ENCODE assay signal across 19 cellular contexts in genomic region chr2:196466581-196466980, GRCh38.
A peak's percentile ranks its signal among the peaks of the same experiment; 100 is the strongest.
DNase-seq lines count a peak whose midpoint lies in the region; ATAC-seq, FAIRE-seq and TF ChIP-seq lines count a peak whose summit lies in the region.
"Had no signal": no experiment of that assay in that cellular context is flagged by ENCODE, and none has a peak within 500 bp of the region (broad histone marks: within the 10 kb centered on the region; RNA-seq: fewer than 3 reads in every experiment).

No MANE protein-coding gene starts in this region.

- H4K20me1 ChIP-seq in GM12878 (ENCODE audit: control insufficient read depth, insufficient read depth) = no peaks in the 10 kb centered on the region

- no peaks in the 10 kb centered on the region for H3K79me2 ChIP-seq in GM12878 (ENCODE audit: control insufficient read depth, insufficient read depth, low read length)

- DNase-seq in DMS79 treated with DMSO at 0.1 percent for 48 hours (lab: John Stamatoyannopoulos, UW) (peak; percentile 35), DMS79 (lab: John Stamatoyannopoulos, UW) (no peak), G401 (ENCODE audit: low spot score) (peak; percentile 78), GM12878 (ENCODE audit: low read depth, low spot score) (no peak), retina (peak; percentile 15), ecto neural progenitor cell (ENCODE audit: low spot score) (no peak), NCI-H1417 treated with DMSO at 0.1 percent for 48 hours (lab: John Stamatoyannopoulos, UW) (no peak)
- DNase-seq: AML-193; CD4-positive, alpha-beta T cell; DMS153; GDM1; H9; IMR-90 had no signal

- H3K27me3 ChIP-seq in GM12878 (replicated peaks in 1 of 2; ENCODE audit: control insufficient read depth in 2 of 2, insufficient read depth in 2 of 2, low read length in 1 of 2) = no peaks in the 10 kb centered on the region

- no peak overlapping the region for H3K9ac ChIP-seq in GM12878 (ENCODE audit: control insufficient read depth, insufficient read depth, low read length)

- POLR2A ChIA-PET in GM12878 (lab: Charles Lee) = interaction anchor here (1.1 to 1.3 kb wide), 2 partner anchors 15 to 174 kb away, joined by 3 read pairs; no protein-coding TSS in a partner anchor

- TF ChIP-seq EP300 in GM12878 (IDR thresholded peaks at IDR 0.05; ENCODE audit: borderline replicate concordance in 1 of 2, control insufficient read depth in 1 of 2, low read depth in 2 of 2, low read length in 2 of 2) = no peak

- in situ Hi-C loops in G401 (cut with HindIII; ENCODE audit: low sequenced_read_pairs) (no loop called here), GM12878 (cut with MboI) (no loop called here)

- CTCF ChIA-PET in GM12878 (lab: Yijun Ruan, JAX) = interaction anchor here (0.7 to 5.2 kb wide), 11 partner anchors 10 to 399 kb away, joined by 3 to 42 read pairs (median 5); no protein-coding TSS in a partner anchor

- RAD21 ChIA-PET in GM12878 (lab: Charles Lee; ENCODE audit: unreplicated experiment) = interaction anchor here (0.8 to 2.7 kb wide), 5 partner anchors 13 to 169 kb away, joined by 3 to 19 read pairs (median 4); no protein-coding TSS in a partner anchor

- TF ChIP-seq RAD21 in GM12878 (IDR thresholded peaks at IDR 0.05; ENCODE audit: insufficient read depth, low read depth, low read length) = no peak

- H3K36me3 ChIP-seq in GM12878 (ENCODE audit: control insufficient read depth in 2 of 2, insufficient read depth in 2 of 2, low read length in 1 of 2) = no peaks in the 10 kb centered on the region

- H3K4me2 ChIP-seq in GM12878 (ENCODE audit: control insufficient read depth, insufficient read depth) = no peak overlapping the region
- H3K4me2 ChIP-seq: A549 had no signal

- intact Hi-C loops in GM12878 (cut with micrococcal nuclease; ENCODE audit: unreplicated experiment) = no loop called here

- no peak for ATAC-seq in GM12878
- ATAC-seq: A549 had no signal

- no peak for FAIRE-seq in GM12878 (lab: Jason Lieb, UNC)
- FAIRE-seq: A549, GM19239, H1, HTR-8/SVneo had no signal

- no peaks in the 10 kb centered on the region for H3K4me1 ChIP-seq in GM12878 (ENCODE audit: control insufficient read depth, insufficient read depth, low read length)
- H3K4me1 ChIP-seq: A549 had no signal

- 45% methylated on average over 2 of the region's 2 CpGs for WGBS in GM12878 (ENCODE audit: insufficient coverage, insufficient replicate concordance, low lambda C conversion rate, missing lambda C conversion rate)

- SMC1A ChIA-PET in GM12878 (lab: Charles Lee; ENCODE audit: uncharacterized antibody, unreplicated experiment) = interaction anchor here (0.8 to 3.6 kb wide), 17 partner anchors 10 to 388 kb away, joined by 3 to 12 read pairs (median 4); no protein-coding TSS in a partner anchor

- H3K4me3 ChIP-seq in GM12878 = no peak overlapping the region
- H3K4me3 ChIP-seq: A549 had no signal

- H3K9me3 ChIP-seq in GM12878 (replicated peaks; ENCODE audit: control insufficient read depth, insufficient read depth, low read length) = peaks cover 7% of the 10 kb centered on the region; the same call in 2 of the 3 replicates

- no TSS peak for BruUV-seq in GM12878 (replicated peaks; lab: Mats Ljungman, UMichigan)

- H2AFZ ChIP-seq in GM12878 (ENCODE audit: control insufficient read depth, low read depth, low read length) = no peak overlapping the region

- TF ChIP-seq CTCF in GM12878 (IDR thresholded peaks at IDR 0.05 in 2 of 3, conservative IDR thresholded peaks at IDR 0.05 in 1 of 3; ENCODE audit: control insufficient read depth in 2 of 3, extremely low read depth in 1 of 3, insufficient read depth in 1 of 3, low read depth in 3 of 3, low read length in 3 of 3) = no peak

- no peak for TF ChIP-seq POLR2A in GM12878 (IDR thresholded peaks at IDR 0.05; ENCODE audit: low read depth, low read length)

- H3K27ac ChIP-seq in GM12878 (ENCODE audit: control insufficient read depth, insufficient read depth) = no peak overlapping the region
- H3K27ac ChIP-seq: 22Rv1, A549, C4-2B had no signal

TF ChIP-seq in GM12878, 131 proteins besides CTCF, POLR2A, EP300 and RAD21:
- peak; percentile 55; the same call in 1 of the 2 replicates for TF ChIP-seq SPI1 (IDR thresholded peaks at IDR 0.05; ENCODE audit: borderline replicate concordance, insufficient read depth, low read depth, low read length)
- no peak for TF ChIP-seq BACH1 (IDR thresholded peaks at IDR 0.05; ENCODE audit: borderline replicate concordance)

Comparison
In these comparisons a context has a peak if more than half of its experiments do, and no peak if none do; other contexts are left out.
1. DNase-seq: peak in DMS79 treated with DMSO at 0.1 percent for 48 hours (single experiment), G401 (single experiment) and retina (single experiment); none in DMS79 (single experiment), GM12878 (single experiment), ecto neural progenitor cell (single experiment) and NCI-H1417 treated with DMSO at 0.1 percent for 48 hours (single experiment).